3 cellular contexts compared by ENCODE assay signal in the genomic region with DNA sequence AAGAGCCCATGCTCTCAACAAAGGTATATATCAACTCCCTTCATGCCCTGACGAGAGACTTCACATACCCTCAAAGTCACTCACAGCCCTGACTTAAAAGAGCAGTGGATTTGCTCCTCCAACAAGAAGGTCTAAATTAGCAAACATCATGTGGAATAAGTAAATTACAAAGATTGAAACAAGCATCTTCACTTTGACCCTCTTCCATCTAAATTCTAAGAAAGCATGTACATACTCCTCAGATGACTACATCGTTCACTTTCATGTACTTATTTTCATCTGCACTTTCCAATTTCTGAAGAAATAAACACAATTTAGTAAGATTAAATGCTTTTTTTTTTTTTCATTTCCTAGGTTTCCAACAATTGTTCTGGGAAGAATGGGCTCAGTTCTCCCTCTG.
TF ChIP-seq lines count a peak whose summit lies in the region.

No MANE protein-coding gene starts in this region.

TF ChIP-seq in HCT116, 20 proteins besides CTCF, POLR2A, EP300 and RAD21 (continues in another document):
- TF ChIP-seq ELF1 (IDR thresholded peaks at IDR 0.05; ENCODE audit: borderline replicate concordance, low read depth) (no peak), SRF (IDR thresholded peaks at IDR 0.05; ENCODE audit: low read depth) (no peak), EZH2phosphoT487 (IDR thresholded peaks at IDR 0.05; ENCODE audit: borderline replicate concordance) (no peak), SP1 (IDR thresholded peaks at IDR 0.05; ENCODE audit: low read depth) (no peak), POLR2AphosphoS5 (IDR thresholded peaks at IDR 0.05; ENCODE audit: low read depth, low read length) (no peak), CBX3 (IDR thresholded peaks at IDR 0.05; ENCODE audit: low read depth) (no peak), EZH2 (IDR thresholded peaks at IDR 0.05) (no peak), EGR1 (IDR thresholded peaks at IDR 0.05; ENCODE audit: low read depth) (no peak), JUND (IDR thresholded peaks at IDR 0.05) (no peak), CEBPB (IDR thresholded peaks at IDR 0.05; ENCODE audit: low read depth) (no peak), ZFX (IDR thresholded peaks at IDR 0.05) (no peak), SIN3A (IDR thresholded peaks at IDR 0.05; ENCODE audit: low read depth) (no peak), TCF7L2 (IDR thresholded peaks at IDR 0.05; ENCODE audit: borderline replicate concordance, extremely low read depth, insufficient read depth, insufficient read length) (no peak)
- TF ChIP-seq, protein P1, sequence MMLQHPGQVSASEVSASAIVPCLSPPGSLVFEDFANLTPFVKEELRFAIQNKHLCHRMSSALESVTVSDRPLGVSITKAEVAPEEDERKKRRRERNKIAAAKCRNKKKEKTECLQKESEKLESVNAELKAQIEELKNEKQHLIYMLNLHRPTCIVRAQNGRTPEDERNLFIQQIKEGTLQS (IDR thresholded peaks at IDR 0.05) = no peak
- TF ChIP-seq, protein P2, sequence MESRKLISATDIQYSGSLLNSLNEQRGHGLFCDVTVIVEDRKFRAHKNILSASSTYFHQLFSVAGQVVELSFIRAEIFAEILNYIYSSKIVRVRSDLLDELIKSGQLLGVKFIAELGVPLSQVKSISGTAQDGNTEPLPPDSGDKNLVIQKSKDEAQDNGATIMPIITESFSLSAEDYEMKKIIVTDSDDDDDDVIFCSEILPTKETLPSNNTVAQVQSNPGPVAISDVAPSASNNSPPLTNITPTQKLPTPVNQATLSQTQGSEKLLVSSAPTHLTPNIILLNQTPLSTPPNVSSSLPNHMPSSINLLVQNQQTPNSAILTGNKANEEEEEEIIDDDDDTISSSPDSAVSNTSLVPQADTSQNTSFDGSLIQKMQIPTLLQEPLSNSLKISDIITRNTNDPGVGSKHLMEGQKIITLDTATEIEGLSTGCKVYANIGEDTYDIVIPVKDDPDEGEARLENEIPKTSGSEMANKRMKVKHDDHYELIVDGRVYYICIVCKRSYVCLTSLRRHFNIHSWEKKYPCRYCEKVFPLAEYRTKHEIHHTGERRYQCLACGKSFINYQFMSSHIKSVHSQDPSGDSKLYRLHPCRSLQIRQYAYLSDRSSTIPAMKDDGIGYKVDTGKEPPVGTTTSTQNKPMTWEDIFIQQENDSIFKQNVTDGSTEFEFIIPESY (IDR thresholded peaks at IDR 0.05; ENCODE audit: extremely low read depth, insufficient replicate concordance, low read length) = no peak
- TF ChIP-seq, protein P3, sequence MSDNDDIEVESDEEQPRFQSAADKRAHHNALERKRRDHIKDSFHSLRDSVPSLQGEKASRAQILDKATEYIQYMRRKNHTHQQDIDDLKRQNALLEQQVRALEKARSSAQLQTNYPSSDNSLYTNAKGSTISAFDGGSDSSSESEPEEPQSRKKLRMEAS (IDR thresholded peaks at IDR 0.05) = no peak

TF ChIP-seq in H1, 55 proteins besides CTCF, POLR2A, EP300 and RAD21:
- no peak for TF ChIP-seq PHF8 (conservative IDR thresholded peaks at IDR 0.05; ENCODE audit: low read depth, low read length)
- TF ChIP-seq SP1 (IDR thresholded peaks at IDR 0.05; ENCODE audit: low read depth, low read length) = no peak
- TF ChIP-seq, protein P1 (IDR thresholded peaks at IDR 0.05; ENCODE audit: insufficient read depth, low read depth, low read length) = no peak
- no peak for TF ChIP-seq CBX8 (IDR thresholded peaks at IDR 0.05; ENCODE audit: borderline replicate concordance, low read depth, low read length)
- no peak for TF ChIP-seq SIN3A (conservative IDR thresholded peaks at IDR 0.05 in 1 of 2, IDR thresholded peaks at IDR 0.05 in 1 of 2; ENCODE audit: low read depth in 1 of 2, low read length in 2 of 2)
- no peak for TF ChIP-seq POLR2AphosphoS5 (IDR thresholded peaks at IDR 0.05; ENCODE audit: low read depth, low read length)
- TF ChIP-seq BACH1 (IDR thresholded peaks at IDR 0.05; ENCODE audit: low read length) = no peak
- no peak for TF ChIP-seq RBBP5 (IDR thresholded peaks at IDR 0.05; ENCODE audit: borderline replicate concordance, low read depth, low read length)
- TF ChIP-seq YY1 (IDR thresholded peaks at IDR 0.05; ENCODE audit: low read depth, low read length) = no peak
- TF ChIP-seq RNF2 (IDR thresholded peaks at IDR 0.05; ENCODE audit: borderline replicate concordance, low read depth, low read length, missing control alignments, poor library complexity, severe bottlenecking) = no peak
- no peak for TF ChIP-seq HDAC2 (IDR thresholded peaks at IDR 0.05; ENCODE audit: borderline replicate concordance in 1 of 2, low read depth in 2 of 2, low read length in 2 of 2)
- TF ChIP-seq TBP (IDR thresholded peaks at IDR 0.05; ENCODE audit: low read depth, low read length) = no peak
- TF ChIP-seq, protein P3 (IDR thresholded peaks at IDR 0.05) = no peak
- no peak for TF ChIP-seq KDM5A (IDR thresholded peaks at IDR 0.05; ENCODE audit: low read length)
- TF ChIP-seq ASH2L (IDR thresholded peaks at IDR 0.05; ENCODE audit: low read length) = no peak
- no peak for TF ChIP-seq CHD1 (IDR thresholded peaks at IDR 0.05; ENCODE audit: low read depth, low read length)
- TF ChIP-seq CEBPB (IDR thresholded peaks at IDR 0.05; ENCODE audit: low read depth, low read length) = no peak
- no peak for TF ChIP-seq CTBP2 (IDR thresholded peaks at IDR 0.05; ENCODE audit: borderline replicate concordance, insufficient read depth, insufficient read length, low read length)
- no peak for TF ChIP-seq SP2 (IDR thresholded peaks at IDR 0.05; ENCODE audit: low read length)
- no peak for TF ChIP-seq JUND (IDR thresholded peaks at IDR 0.05; ENCODE audit: low read length)
TF ChIP-seq in H1: peak in this region for 0.

TF ChIP-seq in HEK293T, 16 proteins besides CTCF, POLR2A, EP300 and RAD21:
- TF ChIP-seq HDGF (IDR thresholded peaks at IDR 0.05; ENCODE audit: borderline replicate concordance) (no peak), BHLHE40 (IDR thresholded peaks at IDR 0.05; ENCODE audit: borderline replicate concordance) (no peak), FOXA1 (IDR thresholded peaks at IDR 0.05) (no peak), LEF1 (IDR thresholded peaks at IDR 0.05; ENCODE audit: borderline replicate concordance) (no peak), ELF4 (IDR thresholded peaks at IDR 0.05) (no peak), ZNF384 (IDR thresholded peaks at IDR 0.05) (no peak), SUZ12 (IDR thresholded peaks at IDR 0.05) (no peak)
